In the genomic region with DNA sequence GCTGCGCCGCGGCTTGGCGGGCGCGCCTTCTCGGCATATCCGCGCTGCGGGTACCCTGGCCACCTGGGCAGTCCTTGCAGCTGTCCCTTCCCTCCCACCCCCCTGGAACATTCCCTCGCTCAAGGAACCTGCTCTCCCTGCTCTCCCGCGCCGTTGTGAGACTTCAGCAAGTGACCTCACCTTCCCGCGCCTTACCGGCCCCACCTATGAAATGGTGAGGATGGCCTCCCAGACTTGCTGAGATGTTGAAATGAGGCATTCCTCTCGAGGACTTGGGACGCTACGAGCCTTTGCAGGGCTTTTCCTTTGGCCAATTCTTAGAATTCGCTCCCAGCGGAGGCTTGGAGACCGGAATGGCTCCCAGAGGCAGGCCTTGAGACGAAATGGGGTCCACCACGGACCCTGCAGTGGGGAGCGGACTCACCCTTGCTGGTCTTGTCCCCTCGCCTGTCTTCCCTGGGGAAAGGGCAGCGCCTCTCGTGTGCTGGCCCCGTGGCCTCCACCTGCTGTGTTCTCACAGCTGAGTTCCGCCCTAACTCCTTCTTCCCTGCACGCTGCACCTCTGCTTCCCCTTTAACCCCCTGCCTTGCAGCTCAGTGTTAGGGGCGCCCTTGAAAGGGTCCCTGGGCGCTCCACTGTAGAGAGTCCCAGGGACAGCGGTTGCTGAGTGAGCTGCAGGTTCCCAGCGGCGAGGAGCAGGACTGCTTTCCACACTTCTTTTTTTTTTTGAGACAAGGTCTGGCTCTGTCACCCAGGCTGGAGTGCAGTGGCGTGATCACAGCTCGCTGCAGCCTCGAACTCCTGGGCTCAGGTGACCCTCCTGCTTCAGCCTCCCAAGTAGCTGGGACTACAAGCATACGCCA, we compare ENCODE assay signal across 13 cellular contexts. TPM values are rescaled to one million over a fixed set of nuclear protein-coding genes. Genes with fewer than 3 reads are reported as not detected.
DNase-seq lines count a peak whose midpoint lies in the region; ATAC-seq, FAIRE-seq and TF ChIP-seq lines count a peak whose summit lies in the region.
"Had no signal": no experiment of that assay in that cellular context is flagged by ENCODE, and none has a peak within 500 bp of the region (broad histone marks: within the 10 kb centered on the region; RNA-seq: fewer than 3 reads in every experiment).

No MANE protein-coding gene starts in this region.

- peaks cover 26% of the 10 kb centered on the region for H3K27me3 ChIP-seq in NT2/D1 (ENCODE audit: insufficient read depth, insufficient read length)
- H3K27me3 ChIP-seq in iPS DF 6.9 (ENCODE audit: control insufficient read depth, insufficient read depth, low read length), result no peaks in the 10 kb centered on the region; the same call in 1 of the 2 replicates
- H3K27me3 ChIP-seq in pancreas, result peaks cover 0 to 3% (median 0%) of the 10 kb centered on the region in 4 donors

- ATAC-seq in pancreas, result peak; percentile 17 to 70 (median 43)
- no peak for ATAC-seq in GM19455 (IDR thresholded peaks at IDR 0.05; ENCODE audit: unreplicated experiment)
- ATAC-seq in HG03521 (IDR thresholded peaks at IDR 0.05; ENCODE audit: unreplicated experiment), result no peak
- ATAC-seq: effector memory CD8-positive, alpha-beta T cell had no signal

- H3K27ac ChIP-seq in iPS DF 6.9 (ENCODE audit: low read length) (no peak overlapping the region), pancreas (no peak overlapping the region)

- H3K4me1 ChIP-seq in NT2/D1 (ENCODE audit: insufficient read depth, insufficient read length) (peaks cover 23% of the 10 kb centered on the region), iPS DF 6.9 (ENCODE audit: control insufficient read depth, insufficient read depth, low read length) (peaks cover 9% of the 10 kb centered on the region), pancreas (peaks cover 0 to 6% (median 0%) of the 10 kb centered on the region in 3 donors)

- no CpG with 5 or more reads among the region's 41 CpGs for WGBS in iPS DF 6.9 (ENCODE audit: insufficient coverage, insufficient read length)
- 20 to 21% methylated on average over 35 to 41 of the region's 41 CpGs for WGBS in pancreas, 2 donors

- intact Hi-C loops in pancreas (cut with DNase I), result no loop called here

- H3K36me3 ChIP-seq in NT2/D1 (ENCODE audit: insufficient read depth, insufficient read length, low read length), result no peaks in the 10 kb centered on the region
- H3K36me3 ChIP-seq in iPS DF 6.9 (ENCODE audit: control insufficient read depth, insufficient read depth, low read length), result no peaks in the 10 kb centered on the region; the same call in 1 of the 2 replicates
- no peaks in the 10 kb centered on the region for H3K36me3 ChIP-seq in pancreas

- no peaks in the 10 kb centered on the region for H3K9me3 ChIP-seq in NT2/D1 (ENCODE audit: insufficient read depth, low read length)
- no peaks in the 10 kb centered on the region for H3K9me3 ChIP-seq in iPS DF 6.9 (ENCODE audit: control insufficient read depth, insufficient read depth, low read length)
- no peaks in the 10 kb centered on the region for H3K9me3 ChIP-seq in pancreas

- TF ChIP-seq CTCF in pancreas (IDR thresholded peaks at IDR 0.05), result no peak

- peak overlapping the region; percentile 72 for H3K4me3 ChIP-seq in NT2/D1 (ENCODE audit: insufficient read length, low read depth)
- H3K4me3 ChIP-seq in iPS DF 6.9 (ENCODE audit: low read length), result peak overlapping the region; percentile 30; the same call in 1 of the 2 replicates
- peak overlapping the region in 2 of 4 donors; percentile 21 to 31 for H3K4me3 ChIP-seq in pancreas

- DNase-seq in AG20443 (ENCODE audit: low spot score) (peak; percentile 22), NT2/D1 (ENCODE audit: low read depth, low spot score) (no peak), iPS DF 6.9 (ENCODE audit: low read depth, low spot score) (no peak), pancreas (peak in 1 of 6 donors; percentile 41), H54 (ENCODE audit: insufficient read length, low spot score) (no peak), NCI-H510A (lab: John Stamatoyannopoulos, UW) (no peak)
- DNase-seq: effector memory CD8-positive, alpha-beta T cell; immature natural killer cell; SW 1271 had no signal

- no peak for TF ChIP-seq POLR2A in H54 (IDR thresholded peaks at IDR 0.05; ENCODE audit: low read depth, low read length)

- H3K9ac ChIP-seq in NT2/D1 (ENCODE audit: insufficient read length, low read depth), result peak overlapping the region; percentile 74

- no peak for FAIRE-seq in pancreas (lab: Jason Lieb, UNC)
- FAIRE-seq in H54 (lab: Jason Lieb, UNC), result no peak

RNA-seq across cellular contexts. Expression of a gene that starts 0.9 kb away (rescaled TPM):
- 1 to 10 TPM in 1 of 6 donors, under 1 TPM in 5; 0.41 to 1.2 (median 0.61) TPM for total RNA-seq in pancreas
- polyA plus RNA-seq in pancreas, result 1 to 10 TPM; 2.7 to 5.3 TPM
- total RNA-seq: activated naive CD4-positive, alpha-beta T cell treated with anti-CD3 and anti-CD28 coated beads, Interleukin-2, amount 50 U/mL, for 72 hours; renal cortical epithelial cell had no signal
- polyA plus RNA-seq: immature natural killer cell had no signal

Comparison
In these comparisons a context has a peak if more than half of its experiments do, and no peak if none do; other contexts are left out.
1. ATAC-seq: peak in pancreas (4 of 4); none in GM19455 (single experiment) and HG03521 (single experiment).